9 cellular contexts compared by ENCODE assay signal in the genomic region with DNA sequence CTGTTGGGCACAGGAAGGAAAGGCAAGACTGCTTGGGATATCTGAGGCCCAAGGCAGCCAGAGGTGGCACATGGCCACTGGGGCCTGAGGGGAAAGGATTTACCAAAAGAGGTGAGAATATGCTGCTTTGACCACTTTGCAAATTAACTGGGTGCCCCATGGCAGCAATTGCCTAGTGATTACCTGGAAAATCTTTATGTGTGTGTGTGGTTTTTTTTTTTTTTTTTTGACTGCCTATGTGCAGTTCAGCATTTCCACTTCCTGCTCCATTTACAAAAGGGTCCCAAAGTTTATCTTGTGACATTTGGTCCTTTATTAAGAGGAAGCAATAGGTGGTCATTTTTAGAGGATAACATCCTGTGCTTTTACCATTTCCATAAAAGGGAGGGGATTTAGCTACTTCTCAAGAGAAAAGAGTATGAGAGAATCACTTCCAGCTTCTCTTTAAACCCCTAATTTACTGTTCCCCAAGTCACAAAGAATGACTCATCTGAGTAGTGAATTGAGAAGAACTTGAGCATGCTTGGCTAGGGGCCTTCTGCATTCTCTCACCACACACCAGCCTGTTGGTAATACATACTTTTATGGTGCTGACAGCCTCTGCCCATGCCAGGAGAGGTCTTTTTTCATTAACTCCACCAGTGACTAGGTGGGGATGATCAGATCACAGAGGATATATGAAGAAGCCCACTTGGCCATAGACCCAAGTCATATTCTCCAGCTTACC. TPM values are rescaled to one million over a fixed set of nuclear protein-coding genes. Genes with fewer than 3 reads are reported as not detected.
DNase-seq lines count a peak whose midpoint lies in the region; ATAC-seq and TF ChIP-seq lines count a peak whose summit lies in the region.
"Had no signal": no experiment of that assay in that cellular context is flagged by ENCODE, and none has a peak within 500 bp of the region (broad histone marks: within the 10 kb centered on the region; RNA-seq: fewer than 3 reads in every experiment).

No MANE protein-coding gene starts in this region.

- intact Hi-C loops in esophagus muscularis mucosa (cut with DNase I): no loop called here

- TF ChIP-seq EP300 in esophagus muscularis mucosa (IDR thresholded peaks at IDR 0.05): no peak

- H3K9me3 ChIP-seq in esophagus muscularis mucosa: no peaks in the 10 kb centered on the region
- H3K9me3 ChIP-seq: gastroesophageal sphincter had no signal

- no peaks in the 10 kb centered on the region for H3K36me3 ChIP-seq in esophagus muscularis mucosa
- H3K36me3 ChIP-seq: gastroesophageal sphincter had no signal

- TF ChIP-seq CTCF in GM10266 (IDR thresholded peaks at IDR 0.05; ENCODE audit: control insufficient read depth, insufficient read depth, low read depth, missing control alignments) (no peak), epithelial cell of proximal tubule (conservative IDR thresholded peaks at IDR 0.05; ENCODE audit: low read depth, low read length) (no peak), esophagus muscularis mucosa (IDR thresholded peaks at IDR 0.05) (no peak)

- ATAC-seq in GM21360 (IDR thresholded peaks at IDR 0.05; ENCODE audit: unreplicated experiment) (peak; percentile 96), HG03432 (IDR thresholded peaks at IDR 0.05; ENCODE audit: unreplicated experiment) (peak; percentile 93)
- ATAC-seq: gastroesophageal sphincter had no signal

- no peak overlapping the region for H3K27ac ChIP-seq in esophagus muscularis mucosa (replicated peaks in 1 of 4)
- H3K27ac ChIP-seq: gastroesophageal sphincter had no signal

- no peaks in the 10 kb centered on the region for H3K27me3 ChIP-seq in esophagus muscularis mucosa
- H3K27me3 ChIP-seq: gastroesophageal sphincter had no signal

- no peak for TF ChIP-seq POLR2A in esophagus muscularis mucosa (IDR thresholded peaks at IDR 0.05; ENCODE audit: low read depth)

- peaks cover 8 to 17% (median 11%) of the 10 kb centered on the region in 4 donors for H3K4me1 ChIP-seq in esophagus muscularis mucosa

- peak; percentile 53 for DNase-seq in GM10266 (ENCODE audit: extremely low spot score)
- DNase-seq in epithelial cell of proximal tubule (ENCODE audit: low read depth): peak; percentile 13
- DNase-seq in D341Med (ENCODE audit: low spot score): no peak
- no peak for DNase-seq in esophagus muscularis mucosa (ENCODE audit: extremely low spot score)
- no peak for DNase-seq in RKO (ENCODE audit: low spot score)
- no peak for DNase-seq in KG1 (lab: John Stamatoyannopoulos, UW)

- H3K4me3 ChIP-seq in epithelial cell of proximal tubule (ENCODE audit: low read depth, low read length) (no peak overlapping the region), esophagus muscularis mucosa (no peak overlapping the region)
- H3K4me3 ChIP-seq: gastroesophageal sphincter had no signal

RNA-seq across cellular contexts. Expression of gene SYDE2, which starts 52.1 kb away (rescaled TPM):
- total RNA-seq in epithelial cell of proximal tubule (2.9 and 4.7 TPM in 2 replicates), esophagus muscularis mucosa (100 to 1,000 TPM in 2 of 4 donors, 10 to 100 TPM in 2; 75.5 to 119 (median 99.3) TPM)

Comparison
In these comparisons a context has a peak if more than half of its experiments do, and no peak if none do; other contexts are left out.
1. DNase-seq: peak in GM10266 (single experiment) and epithelial cell of proximal tubule (single experiment); none in D341Med (single experiment), esophagus muscularis mucosa (single experiment), RKO (single experiment) and KG1 (single experiment).
2. RNA of gene SYDE2, which starts 52.1 kb away (total RNA-seq): 75.5 to 119 TPM in esophagus muscularis mucosa; 2.9 to 4.7 TPM in epithelial cell of proximal tubule; every median in the first group is over 10 times any median in the second.